Comparison of ENCODE assay signal across 1 cellular context in the genomic region with DNA sequence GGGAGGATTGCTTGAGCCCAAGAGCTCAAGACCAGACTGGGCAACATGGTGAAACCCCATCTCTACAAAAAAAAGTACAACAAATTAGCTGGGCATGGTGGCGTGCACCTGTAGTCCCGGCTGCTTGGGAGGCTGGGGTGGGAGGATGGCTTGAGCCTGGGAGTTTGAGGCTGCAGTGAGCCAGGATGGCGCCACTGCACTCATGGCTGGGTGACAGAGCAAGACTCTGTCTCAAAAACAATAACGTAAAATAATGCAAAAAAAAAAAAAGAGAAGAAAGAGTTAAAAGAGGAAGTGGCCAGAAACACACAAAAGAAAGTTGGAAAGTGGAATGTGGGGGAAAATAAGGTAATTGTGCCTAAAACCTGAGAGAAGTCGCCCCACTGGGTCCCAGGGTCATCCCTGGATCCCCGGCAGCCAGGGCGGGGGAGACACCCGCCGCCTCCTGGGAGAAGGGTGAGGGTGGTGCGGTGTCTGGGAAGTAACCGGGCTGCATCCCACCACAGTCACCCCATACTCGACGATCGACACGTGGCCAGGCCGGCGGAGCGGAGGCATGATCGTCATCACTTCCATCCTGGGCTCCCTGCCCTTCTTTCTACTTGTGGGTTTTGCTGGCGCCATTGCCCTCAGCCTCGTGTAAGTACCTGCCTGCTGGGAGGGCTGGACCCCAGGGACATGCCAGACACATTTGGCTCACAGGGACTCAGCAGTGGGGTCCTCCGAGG.
TF ChIP-seq lines count a peak whose summit lies in the region.

No MANE protein-coding gene starts in this region.

TF ChIP-seq in GM23338, 12 proteins besides CTCF, POLR2A, EP300 and RAD21:
- TF ChIP-seq CREB1 (CRISPR knock-in tag; IDR thresholded peaks at IDR 0.05; ENCODE audit: low read depth) = no peak
- TF ChIP-seq EZH2phosphoT487 (IDR thresholded peaks at IDR 0.05; ENCODE audit: unreplicated experiment) = no peak
- TF ChIP-seq POLR2AphosphoS5 (IDR thresholded peaks at IDR 0.05; ENCODE audit: low read depth) = no peak
- no peak for TF ChIP-seq STAT1 (IDR thresholded peaks at IDR 0.05; ENCODE audit: unreplicated experiment)
- TF ChIP-seq, protein P1, sequence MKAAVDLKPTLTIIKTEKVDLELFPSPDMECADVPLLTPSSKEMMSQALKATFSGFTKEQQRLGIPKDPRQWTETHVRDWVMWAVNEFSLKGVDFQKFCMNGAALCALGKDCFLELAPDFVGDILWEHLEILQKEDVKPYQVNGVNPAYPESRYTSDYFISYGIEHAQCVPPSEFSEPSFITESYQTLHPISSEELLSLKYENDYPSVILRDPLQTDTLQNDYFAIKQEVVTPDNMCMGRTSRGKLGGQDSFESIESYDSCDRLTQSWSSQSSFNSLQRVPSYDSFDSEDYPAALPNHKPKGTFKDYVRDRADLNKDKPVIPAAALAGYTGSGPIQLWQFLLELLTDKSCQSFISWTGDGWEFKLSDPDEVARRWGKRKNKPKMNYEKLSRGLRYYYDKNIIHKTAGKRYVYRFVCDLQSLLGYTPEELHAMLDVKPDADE (IDR thresholded peaks at IDR 0.05) = no peak
- no peak for TF ChIP-seq ZNF331 (CRISPR knock-in tag; IDR thresholded peaks at IDR 0.05; ENCODE audit: low read depth)
- no peak for TF ChIP-seq ZNF114 (CRISPR knock-in tag; IDR thresholded peaks at IDR 0.05)
- TF ChIP-seq, protein P2, sequence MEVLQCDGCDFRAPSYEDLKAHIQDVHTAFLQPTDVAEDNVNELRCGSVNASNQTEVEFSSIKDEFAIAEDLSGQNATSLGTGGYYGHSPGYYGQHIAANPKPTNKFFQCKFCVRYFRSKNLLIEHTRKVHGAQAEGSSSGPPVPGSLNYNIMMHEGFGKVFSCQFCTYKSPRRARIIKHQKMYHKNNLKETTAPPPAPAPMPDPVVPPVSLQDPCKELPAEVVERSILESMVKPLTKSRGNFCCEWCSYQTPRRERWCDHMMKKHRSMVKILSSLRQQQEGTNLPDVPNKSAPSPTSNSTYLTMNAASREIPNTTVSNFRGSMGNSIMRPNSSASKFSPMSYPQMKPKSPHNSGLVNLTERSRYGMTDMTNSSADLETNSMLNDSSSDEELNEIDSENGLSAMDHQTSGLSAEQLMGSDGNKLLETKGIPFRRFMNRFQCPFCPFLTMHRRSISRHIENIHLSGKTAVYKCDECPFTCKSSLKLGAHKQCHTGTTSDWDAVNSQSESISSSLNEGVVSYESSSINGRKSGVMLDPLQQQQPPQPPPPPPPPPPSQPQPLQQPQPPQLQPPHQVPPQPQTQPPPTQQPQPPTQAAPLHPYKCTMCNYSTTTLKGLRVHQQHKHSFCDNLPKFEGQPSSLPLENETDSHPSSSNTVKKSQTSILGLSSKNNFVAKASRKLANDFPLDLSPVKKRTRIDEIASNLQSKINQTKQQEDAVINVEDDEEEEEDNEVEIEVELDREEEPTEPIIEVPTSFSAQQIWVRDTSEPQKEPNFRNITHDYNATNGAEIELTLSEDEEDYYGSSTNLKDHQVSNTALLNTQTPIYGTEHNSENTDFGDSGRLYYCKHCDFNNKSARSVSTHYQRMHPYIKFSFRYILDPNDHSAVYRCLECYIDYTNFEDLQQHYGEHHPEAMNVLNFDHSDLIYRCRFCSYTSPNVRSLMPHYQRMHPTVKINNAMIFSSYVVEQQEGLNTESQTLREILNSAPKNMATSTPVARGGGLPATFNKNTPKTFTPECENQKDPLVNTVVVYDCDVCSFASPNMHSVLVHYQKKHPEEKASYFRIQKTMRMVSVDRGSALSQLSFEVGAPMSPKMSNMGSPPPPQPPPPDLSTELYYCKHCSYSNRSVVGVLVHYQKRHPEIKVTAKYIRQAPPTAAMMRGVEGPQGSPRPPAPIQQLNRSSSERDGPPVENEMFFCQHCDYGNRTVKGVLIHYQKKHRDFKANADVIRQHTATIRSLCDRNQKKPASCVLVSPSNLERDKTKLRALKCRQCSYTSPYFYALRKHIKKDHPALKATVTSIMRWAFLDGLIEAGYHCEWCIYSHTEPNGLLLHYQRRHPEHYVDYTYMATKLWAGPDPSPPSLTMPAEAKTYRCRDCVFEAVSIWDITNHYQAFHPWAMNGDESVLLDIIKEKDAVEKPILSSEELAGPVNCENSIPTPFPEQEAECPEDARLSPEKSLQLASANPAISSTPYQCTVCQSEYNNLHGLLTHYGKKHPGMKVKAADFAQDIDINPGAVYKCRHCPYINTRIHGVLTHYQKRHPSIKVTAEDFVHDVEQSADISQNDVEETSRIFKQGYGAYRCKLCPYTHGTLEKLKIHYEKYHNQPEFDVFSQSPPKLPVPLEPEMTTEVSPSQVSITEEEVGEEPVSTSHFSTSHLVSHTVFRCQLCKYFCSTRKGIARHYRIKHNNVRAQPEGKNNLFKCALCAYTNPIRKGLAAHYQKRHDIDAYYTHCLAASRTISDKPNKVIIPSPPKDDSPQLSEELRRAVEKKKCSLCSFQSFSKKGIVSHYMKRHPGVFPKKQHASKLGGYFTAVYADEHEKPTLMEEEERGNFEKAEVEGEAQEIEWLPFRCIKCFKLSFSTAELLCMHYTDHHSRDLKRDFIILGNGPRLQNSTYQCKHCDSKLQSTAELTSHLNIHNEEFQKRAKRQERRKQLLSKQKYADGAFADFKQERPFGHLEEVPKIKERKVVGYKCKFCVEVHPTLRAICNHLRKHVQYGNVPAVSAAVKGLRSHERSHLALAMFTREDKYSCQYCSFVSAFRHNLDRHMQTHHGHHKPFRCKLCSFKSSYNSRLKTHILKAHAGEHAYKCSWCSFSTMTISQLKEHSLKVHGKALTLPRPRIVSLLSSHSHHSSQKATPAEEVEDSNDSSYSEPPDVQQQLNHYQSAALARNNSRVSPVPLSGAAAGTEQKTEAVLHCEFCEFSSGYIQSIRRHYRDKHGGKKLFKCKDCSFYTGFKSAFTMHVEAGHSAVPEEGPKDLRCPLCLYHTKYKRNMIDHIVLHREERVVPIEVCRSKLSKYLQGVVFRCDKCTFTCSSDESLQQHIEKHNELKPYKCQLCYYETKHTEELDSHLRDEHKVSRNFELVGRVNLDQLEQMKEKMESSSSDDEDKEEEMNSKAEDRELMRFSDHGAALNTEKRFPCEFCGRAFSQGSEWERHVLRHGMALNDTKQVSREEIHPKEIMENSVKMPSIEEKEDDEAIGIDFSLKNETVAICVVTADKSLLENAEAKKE (CRISPR knock-in tag; IDR thresholded peaks at IDR 0.05) = no peak
- TF ChIP-seq JUNB (IDR thresholded peaks at IDR 0.05; ENCODE audit: unreplicated experiment) = no peak
- no peak for TF ChIP-seq EZH2 (IDR thresholded peaks at IDR 0.05; ENCODE audit: low read depth, unreplicated experiment)
- TF ChIP-seq, protein P3, sequence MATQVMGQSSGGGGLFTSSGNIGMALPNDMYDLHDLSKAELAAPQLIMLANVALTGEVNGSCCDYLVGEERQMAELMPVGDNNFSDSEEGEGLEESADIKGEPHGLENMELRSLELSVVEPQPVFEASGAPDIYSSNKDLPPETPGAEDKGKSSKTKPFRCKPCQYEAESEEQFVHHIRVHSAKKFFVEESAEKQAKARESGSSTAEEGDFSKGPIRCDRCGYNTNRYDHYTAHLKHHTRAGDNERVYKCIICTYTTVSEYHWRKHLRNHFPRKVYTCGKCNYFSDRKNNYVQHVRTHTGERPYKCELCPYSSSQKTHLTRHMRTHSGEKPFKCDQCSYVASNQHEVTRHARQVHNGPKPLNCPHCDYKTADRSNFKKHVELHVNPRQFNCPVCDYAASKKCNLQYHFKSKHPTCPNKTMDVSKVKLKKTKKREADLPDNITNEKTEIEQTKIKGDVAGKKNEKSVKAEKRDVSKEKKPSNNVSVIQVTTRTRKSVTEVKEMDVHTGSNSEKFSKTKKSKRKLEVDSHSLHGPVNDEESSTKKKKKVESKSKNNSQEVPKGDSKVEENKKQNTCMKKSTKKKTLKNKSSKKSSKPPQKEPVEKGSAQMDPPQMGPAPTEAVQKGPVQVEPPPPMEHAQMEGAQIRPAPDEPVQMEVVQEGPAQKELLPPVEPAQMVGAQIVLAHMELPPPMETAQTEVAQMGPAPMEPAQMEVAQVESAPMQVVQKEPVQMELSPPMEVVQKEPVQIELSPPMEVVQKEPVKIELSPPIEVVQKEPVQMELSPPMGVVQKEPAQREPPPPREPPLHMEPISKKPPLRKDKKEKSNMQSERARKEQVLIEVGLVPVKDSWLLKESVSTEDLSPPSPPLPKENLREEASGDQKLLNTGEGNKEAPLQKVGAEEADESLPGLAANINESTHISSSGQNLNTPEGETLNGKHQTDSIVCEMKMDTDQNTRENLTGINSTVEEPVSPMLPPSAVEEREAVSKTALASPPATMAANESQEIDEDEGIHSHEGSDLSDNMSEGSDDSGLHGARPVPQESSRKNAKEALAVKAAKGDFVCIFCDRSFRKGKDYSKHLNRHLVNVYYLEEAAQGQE (IDR thresholded peaks at IDR 0.05; ENCODE audit: unreplicated experiment) = no peak
- TF ChIP-seq NANOG (IDR thresholded peaks at IDR 0.05; ENCODE audit: borderline replicate concordance) = no peak
